Comparison of ENCODE assay signal across 9 cellular contexts in genomic region chr1:201346337-201346939, GRCh38. TPM values are rescaled to one million over a fixed set of nuclear protein-coding genes. Genes with fewer than 3 reads are reported as not detected.
DNase-seq lines count a peak whose midpoint lies in the region; ATAC-seq, FAIRE-seq and TF ChIP-seq lines count a peak whose summit lies in the region.
"Had no signal": no experiment of that assay in that cellular context is flagged by ENCODE, and none has a peak within 500 bp of the region (broad histone marks: within the 10 kb centered on the region; RNA-seq: fewer than 3 reads in every experiment).

No MANE protein-coding gene starts in this region.

- TF ChIP-seq CTCF in cardiac muscle cell (IDR thresholded peaks at IDR 0.05; ENCODE audit: low read depth, low read length): peak; percentile 77

- no peak overlapping the region for H3K4me3 ChIP-seq in cardiac muscle cell

- FAIRE-seq in TTC549 (lab: Jason Lieb, UNC): peak; percentile 82

- ATAC-seq in HG02798 (IDR thresholded peaks at IDR 0.05; ENCODE audit: poor library complexity, unreplicated experiment): no peak

- DNase-seq in DMS53 treated with DMSO at 0.1 percent for 48 hours (lab: John Stamatoyannopoulos, UW; ENCODE audit: unreplicated experiment): peak; percentile 43
- DNase-seq in HuH-7.5 (ENCODE audit: low spot score): peak; percentile 49
- peak; percentile 65 to 86 for DNase-seq in cardiac muscle cell (ENCODE audit: low read depth in 1 of 2, low spot score in 1 of 2)
- DNase-seq in smooth muscle cell of the brain vasculature (ENCODE audit: low read depth, low spot score): peak; percentile 9
- DNase-seq in cerebellar nuclear complex (lab: John Stamatoyannopoulos, UW): no peak
- DNase-seq in T1000 (lab: John Stamatoyannopoulos, UW): no peak
- DNase-seq: activated B cell treated with CpG ODN at 0.5 μM for 24 hours had no signal

- H3K27ac ChIP-seq in cardiac muscle cell: no peak overlapping the region

- H3K9me3 ChIP-seq in cardiac muscle cell (ENCODE audit: low read depth): no peaks in the 10 kb centered on the region

- no peaks in the 10 kb centered on the region for H3K27me3 ChIP-seq in cardiac muscle cell

- no peaks in the 10 kb centered on the region for H3K36me3 ChIP-seq in cardiac muscle cell

- peaks cover 3% of the 10 kb centered on the region for H3K4me1 ChIP-seq in cardiac muscle cell (ENCODE audit: low read depth)

RNA-seq across cellular contexts. Expression of gene TNNT2, which starts 31.0 kb away (rescaled TPM):
- total RNA-seq in cardiac muscle cell: 4,623 and 7,232 TPM in 2 replicates
- 7,307 and 9,291 TPM in 2 replicates for polyA plus RNA-seq in cardiac muscle cell
- total RNA-seq: activated B cell treated with CpG ODN at 0.5 μM for 24 hours had no signal

RNA-seq across cellular contexts. Expression of gene LAD1, which starts 52.7 kb away (rescaled TPM):
- 8.4 and 12.6 TPM in 2 replicates for total RNA-seq in cardiac muscle cell
- polyA plus RNA-seq in cardiac muscle cell: 8.2 and 9.5 TPM in 2 replicates
- total RNA-seq: activated B cell treated with CpG ODN at 0.5 μM for 24 hours had no signal

Comparison
In these comparisons a context has a peak if more than half of its experiments do, and no peak if none do; other contexts are left out.
1. DNase-seq: peak in DMS53 treated with DMSO at 0.1 percent for 48 hours (single experiment), HuH-7.5 (single experiment), cardiac muscle cell (2 of 2) and smooth muscle cell of the brain vasculature (single experiment); none in cerebellar nuclear complex (0 of 2) and T1000 (single experiment).